In the genomic region with DNA sequence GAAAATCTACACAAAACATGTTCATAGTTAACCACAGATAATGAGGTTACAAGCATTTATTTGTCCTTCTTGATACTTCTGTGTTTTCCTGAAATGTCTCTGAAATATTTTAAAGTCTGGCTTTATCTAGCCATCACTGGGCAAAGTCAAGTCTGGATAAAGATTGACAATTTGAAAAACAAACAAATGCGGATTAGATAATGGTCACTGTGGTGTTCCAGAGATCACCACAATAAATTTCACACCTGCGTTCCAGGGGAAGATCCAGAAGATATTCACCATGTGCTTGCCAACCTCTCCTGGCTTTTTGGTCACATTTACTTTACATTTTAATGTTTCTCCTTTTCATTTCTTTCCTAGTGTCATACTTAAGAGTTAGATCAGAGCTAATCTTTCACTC, we compare ENCODE assay signal across 25 cellular contexts.
A peak's percentile ranks its signal among the peaks of the same experiment; 100 is the strongest.
DNase-seq lines count a peak whose midpoint lies in the region; ATAC-seq, FAIRE-seq and TF ChIP-seq lines count a peak whose summit lies in the region.
"Had no signal": no experiment of that assay in that cellular context is flagged by ENCODE, and none has a peak within 500 bp of the region (broad histone marks: within the 10 kb centered on the region; RNA-seq: fewer than 3 reads in every experiment).

No MANE protein-coding gene starts in this region.

- BruUV-seq in Panc1 (replicated peaks; lab: Mats Ljungman, UMichigan), result no TSS peak

- peak overlapping the region; percentile 27; the same call in 2 of the 3 replicates for H3K4me2 ChIP-seq in A549
- H3K4me2 ChIP-seq in SK-N-SH, result no peak overlapping the region
- H3K4me2 ChIP-seq: BLaER1 treated with 17β-estradiol and CSF1 and Interleukin-3, amounts not matched to agents 10 nM and 100 nM; GM23338 had no signal

- POLR2A ChIA-PET in A549 (lab: Yijun Ruan, JAX) (no interaction called here), Panc1 (lab: Charles Lee) (interaction anchor here (0.6 kb wide), 1 partner anchor 31 kb away, joined by 6 read pairs; no protein-coding TSS in a partner anchor), SK-N-SH (lab: Yijun Ruan, JAX) (no interaction called here)

- DNase-seq in A549 (ENCODE audit: low read depth in 1 of 2, low spot score in 1 of 2), result no peak
- no peak for DNase-seq in Panc1 (ENCODE audit: low read depth, low spot score)
- no peak for DNase-seq in left lobe of liver (ENCODE audit: low spot score)
- no peak for DNase-seq in right lobe of liver
- no peak for DNase-seq in SK-N-SH
- no peak for DNase-seq in stimulated activated CD4-positive, alpha-beta T cell treated with anti-CD3 and anti-CD28 coated beads, Interleukin-2, amount 100 ng/mL, for 48 hours
- DNase-seq in COR-L47 (lab: John Stamatoyannopoulos, UW), result no peak
- no peak for DNase-seq in OCI-M1 (lab: John Stamatoyannopoulos, UW)
- DNase-seq: ACHN; AML-193; BE2C; Calu3; CD4-positive, alpha-beta T cell; CD8-positive, alpha-beta memory T cell; DMS53; DMS79 treated with DMSO at 0.1 percent for 48 hours; GF-D8; H9 had no signal

- TF ChIP-seq CTCF in A549 (IDR thresholded peaks at IDR 0.05) (no peak), Panc1 (IDR thresholded peaks at IDR 0.05) (no peak), right lobe of liver (IDR thresholded peaks at IDR 0.05) (no peak), SK-N-SH (IDR thresholded peaks at IDR 0.05) (no peak)

- H3F3A ChIP-seq in SK-N-SH (replicated peaks; ENCODE audit: insufficient read depth), result no peaks in the 10 kb centered on the region

- no peak overlapping the region for H3K9ac ChIP-seq in SK-N-SH
- H3K9ac ChIP-seq: BLaER1 treated with 17β-estradiol and CSF1 and Interleukin-3, amounts not matched to agents 10 nM and 100 nM had no signal

- peaks cover 43% of the 10 kb centered on the region for H3K4me1 ChIP-seq in A549
- peaks cover 7% of the 10 kb centered on the region; the same call in 1 of the 2 replicates for H3K4me1 ChIP-seq in Panc1 (ENCODE audit: control insufficient read depth, insufficient read depth, low read length)
- peaks cover 0 to 14% (median 3%) of the 10 kb centered on the region in 4 donors for H3K4me1 ChIP-seq in right lobe of liver
- no peaks in the 10 kb centered on the region for H3K4me1 ChIP-seq in SK-N-SH (ENCODE audit: control insufficient read depth in 1 of 2, insufficient read depth in 2 of 2, low read depth in 1 of 2, low read length in 1 of 2)
- H3K4me1 ChIP-seq: BE2C; BLaER1 treated with 17β-estradiol and CSF1 and Interleukin-3, amounts not matched to agents 10 nM and 100 nM had no signal

- H3K9me2 ChIP-seq in SK-N-SH, result no peaks in the 10 kb centered on the region

- CTCF ChIA-PET in A549 (lab: Yijun Ruan, JAX), result interaction anchor here (0.9 to 1.4 kb wide), 2 partner anchors 10 to 28 kb away, joined by 3 to 5 read pairs; no protein-coding TSS in a partner anchor
- CTCF ChIA-PET in Panc1 (lab: Charles Lee), result no interaction called here
- CTCF ChIA-PET in SK-N-SH (lab: Yijun Ruan, JAX), result no interaction called here

- TF ChIP-seq EP300 in A549 (IDR thresholded peaks at IDR 0.05), result no peak
- no peak for TF ChIP-seq EP300 in SK-N-SH (IDR thresholded peaks at IDR 0.05; ENCODE audit: borderline replicate concordance in 1 of 2, low read depth in 1 of 2, low read length in 1 of 2)

- no peak for FAIRE-seq in A549 (lab: Jason Lieb, UNC)
- FAIRE-seq: A204.1, GM12891, GM18507 had no signal

- H3K27ac ChIP-seq in A549 (peak overlapping the region; percentile 36 to 52; a peak in 3 of 6 replicates), Panc1 (ENCODE audit: low read length) (peak overlapping the region; percentile 37; the same call in 1 of the 2 replicates), right lobe of liver (peak overlapping the region; percentile 37 to 49 (median 44)), SK-N-SH (ENCODE audit: low read depth in 2 of 2, low read length in 1 of 2) (no peak overlapping the region)
- H3K27ac ChIP-seq: 22Rv1; BLaER1 treated with 17β-estradiol and CSF1 and Interleukin-3, amounts not matched to agents 10 nM and 100 nM had no signal

- intact Hi-C loops in Panc1 (cut with micrococcal nuclease; ENCODE audit: unreplicated experiment) (no loop called here), right lobe of liver (cut with DNase I) (no loop called here)

- TF ChIP-seq RAD21 in A549 (conservative IDR thresholded peaks at IDR 0.05 in 1 of 2, IDR thresholded peaks at IDR 0.05 in 1 of 2), result no peak
- no peak for TF ChIP-seq RAD21 in SK-N-SH (IDR thresholded peaks at IDR 0.05; ENCODE audit: low read length)

- ATAC-seq in A549 (no peak), Panc1 (no peak), left lobe of liver (peak; percentile 88), right lobe of liver (peak; percentile 84 to 87 (median 85))
- ATAC-seq: GM23338, HCT116 had no signal

- no peak for TF ChIP-seq POLR2A in A549 (IDR thresholded peaks at IDR 0.05; ENCODE audit: low read length)
- no peak for TF ChIP-seq POLR2A in right lobe of liver (IDR thresholded peaks at IDR 0.05)

- no peaks in the 10 kb centered on the region for H3K27me3 ChIP-seq in Panc1 (ENCODE audit: control insufficient read depth, insufficient read depth, low read length)
- no peaks in the 10 kb centered on the region for H3K27me3 ChIP-seq in right lobe of liver
- 0 out of 2 replicates have a peak, but pooled peaks cover 6% of the 10 kb centered on the region for H3K27me3 ChIP-seq in SK-N-SH (ENCODE audit: insufficient read depth)
- H3K27me3 ChIP-seq: BLaER1 treated with 17β-estradiol and CSF1 and Interleukin-3, amounts not matched to agents 10 nM and 100 nM had no signal

- H3K36me3 ChIP-seq in Panc1 (ENCODE audit: control insufficient read depth, insufficient read depth, low read length) (no peaks in the 10 kb centered on the region), right lobe of liver (no peaks in the 10 kb centered on the region), SK-N-SH (replicated peaks in 1 of 2; ENCODE audit: control insufficient read depth in 1 of 2, insufficient read depth in 2 of 2, low read length in 1 of 2) (no peaks in the 10 kb centered on the region)
- H3K36me3 ChIP-seq: BE2C; BLaER1 treated with 17β-estradiol and CSF1 and Interleukin-3, amounts not matched to agents 10 nM and 100 nM had no signal

- no peak overlapping the region for H2AFZ ChIP-seq in SK-N-SH (ENCODE audit: low read depth)
- H2AFZ ChIP-seq: GM23338 had no signal

- H3K4me3 ChIP-seq in A549, result no peak overlapping the region
- H3K4me3 ChIP-seq in Panc1 (ENCODE audit: low read depth in 2 of 2, low read length in 2 of 2), result no peak overlapping the region
- H3K4me3 ChIP-seq in right lobe of liver, result no peak overlapping the region
- H3K4me3 ChIP-seq in SK-N-SH (ENCODE audit: low read depth in 2 of 2, low read length in 1 of 2), result no peak overlapping the region
- H3K4me3 ChIP-seq: BLaER1 treated with 17β-estradiol and CSF1 and Interleukin-3, amounts not matched to agents 10 nM and 100 nM; GM23338 had no signal

- no peaks in the 10 kb centered on the region for H4K20me1 ChIP-seq in SK-N-SH (ENCODE audit: insufficient read depth)
- H4K20me1 ChIP-seq: BLaER1 treated with 17β-estradiol and CSF1 and Interleukin-3, amounts not matched to agents 10 nM and 100 nM had no signal

- no peaks in the 10 kb centered on the region for H3K9me3 ChIP-seq in A549
- H3K9me3 ChIP-seq in Panc1 (ENCODE audit: control insufficient read depth, insufficient read depth, low read depth, low read length), result no peaks in the 10 kb centered on the region
- no peaks in the 10 kb centered on the region for H3K9me3 ChIP-seq in right lobe of liver
- H3K9me3 ChIP-seq in SK-N-SH, result no peaks in the 10 kb centered on the region
- H3K9me3 ChIP-seq: BE2C; BLaER1 treated with 17β-estradiol and CSF1 and Interleukin-3, amounts not matched to agents 10 nM and 100 nM had no signal

- in situ Hi-C loops in Panc1 (cut with HindIII; ENCODE audit: low pct_unique_long_range_greater_than_20kb, low sequenced_read_pairs), result no loop called here

- 15% methylated on average over 2 of the region's 2 CpGs for WGBS in A549 (ENCODE audit: missing lambda C conversion rate)
- WGBS in right lobe of liver (ENCODE audit: insufficient coverage, low coverage, low lambda C conversion rate, missing lambda C conversion rate), result 32% methylated on average over 2 of the region's 2 CpGs
- WGBS in SK-N-SH (ENCODE audit: low lambda C conversion rate), result 6% methylated on average over 2 of the region's 2 CpGs

- no peaks in the 10 kb centered on the region for H3K79me2 ChIP-seq in SK-N-SH (ENCODE audit: insufficient read depth)

TF ChIP-seq in A549, 52 proteins besides CTCF, POLR2A, EP300 and RAD21 (continues in another document):
- TF ChIP-seq POLR2AphosphoS2 (conservative IDR thresholded peaks at IDR 0.05; ENCODE audit: low read length) (no peak), PHF8 (IDR thresholded peaks at IDR 0.05; ENCODE audit: borderline replicate concordance, low read depth) (no peak), NR3C1 (IDR thresholded peaks at IDR 0.05) (no peak), JUNB (IDR thresholded peaks at IDR 0.05) (no peak), CHD2 (IDR thresholded peaks at IDR 0.05; ENCODE audit: low read length, partially characterized antibody) (no peak), FOSL2 (IDR thresholded peaks at IDR 0.05) (no peak), FOSL2 (CRISPR knock-in tag; IDR thresholded peaks at IDR 0.05) (no peak), TP53 (CRISPR knock-in tag; IDR thresholded peaks at IDR 0.05) (no peak)
- TF ChIP-seq, protein P1, sequence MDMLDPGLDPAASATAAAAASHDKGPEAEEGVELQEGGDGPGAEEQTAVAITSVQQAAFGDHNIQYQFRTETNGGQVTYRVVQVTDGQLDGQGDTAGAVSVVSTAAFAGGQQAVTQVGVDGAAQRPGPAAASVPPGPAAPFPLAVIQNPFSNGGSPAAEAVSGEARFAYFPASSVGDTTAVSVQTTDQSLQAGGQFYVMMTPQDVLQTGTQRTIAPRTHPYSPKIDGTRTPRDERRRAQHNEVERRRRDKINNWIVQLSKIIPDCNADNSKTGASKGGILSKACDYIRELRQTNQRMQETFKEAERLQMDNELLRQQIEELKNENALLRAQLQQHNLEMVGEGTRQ (IDR thresholded peaks at IDR 0.05), result no peak

TF ChIP-seq in SK-N-SH, 30 proteins besides CTCF, POLR2A, EP300 and RAD21 (continues in another document):
- TF ChIP-seq CHD2 (IDR thresholded peaks at IDR 0.05; ENCODE audit: low read length, partially characterized antibody), result no peak
- TF ChIP-seq, protein P2, sequence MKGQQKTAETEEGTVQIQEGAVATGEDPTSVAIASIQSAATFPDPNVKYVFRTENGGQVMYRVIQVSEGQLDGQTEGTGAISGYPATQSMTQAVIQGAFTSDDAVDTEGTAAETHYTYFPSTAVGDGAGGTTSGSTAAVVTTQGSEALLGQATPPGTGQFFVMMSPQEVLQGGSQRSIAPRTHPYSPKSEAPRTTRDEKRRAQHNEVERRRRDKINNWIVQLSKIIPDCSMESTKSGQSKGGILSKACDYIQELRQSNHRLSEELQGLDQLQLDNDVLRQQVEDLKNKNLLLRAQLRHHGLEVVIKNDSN (IDR thresholded peaks at IDR 0.05; ENCODE audit: borderline replicate concordance, low read depth), result no peak

Comparison
In these comparisons a context has a peak if more than half of its experiments do, and no peak if none do; other contexts are left out.
1. ATAC-seq: peak in left lobe of liver (single experiment) and right lobe of liver (4 of 4); none in A549 (0 of 2) and Panc1 (single experiment).
2. H3K27ac ChIP-seq: peak in A549 (2 of 2), Panc1 (single experiment) and right lobe of liver (3 of 3); none in SK-N-SH (0 of 2).